In the genomic region with DNA sequence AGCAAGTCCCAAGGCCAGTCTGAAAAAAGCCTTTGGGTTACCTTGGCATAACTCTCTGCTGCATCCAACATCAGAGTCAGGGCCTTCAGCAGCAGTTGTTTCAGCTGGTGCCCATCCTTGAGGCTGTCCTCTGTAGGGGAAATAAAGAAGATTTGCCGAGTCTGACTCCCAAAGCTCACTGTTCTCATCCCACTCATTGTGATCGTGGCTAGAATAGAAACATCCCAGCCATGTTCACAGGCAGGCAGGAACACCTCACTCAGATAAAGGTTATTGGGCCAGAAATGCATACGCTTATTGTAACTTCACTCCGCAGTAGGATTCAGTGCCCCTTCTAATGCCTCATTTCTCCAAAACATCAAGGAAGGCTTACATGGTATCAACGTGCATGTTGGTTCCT, we compare ENCODE assay signal across 15 cellular contexts. TPM values are rescaled to one million over a fixed set of nuclear protein-coding genes. Genes with fewer than 3 reads are reported as not detected.
A peak's percentile ranks its signal among the peaks of the same experiment; 100 is the strongest.
DNase-seq lines count a peak whose midpoint lies in the region; ATAC-seq and TF ChIP-seq lines count a peak whose summit lies in the region.
"Had no signal": no experiment of that assay in that cellular context is flagged by ENCODE, and none has a peak within 500 bp of the region (broad histone marks: within the 10 kb centered on the region; RNA-seq: fewer than 3 reads in every experiment).

No MANE protein-coding gene starts in this region.

- H3K4me1 Mint-ChIP-seq in CD4-positive, alpha-beta T cell (ENCODE audit: low read depth) = peaks cover 7% of the 10 kb centered on the region
- peaks cover 0 to under 1% of the 10 kb centered on the region in 2 donors for H3K4me1 Mint-ChIP-seq in effector memory CD8-positive, alpha-beta T cell (ENCODE audit: low read depth in 2 of 2)
- H3K4me1 Mint-ChIP-seq in stimulated activated effector memory CD8-positive, alpha-beta T cell treated with anti-CD3 and anti-CD28 coated beads, Interleukin-12 subunit alpha, Interleukin-12 subunit beta, amount 100 ng/mL, for 72 hours = no peaks in the 10 kb centered on the region

- no TSS peak for BruUV-seq in PC-3 (replicated peaks; lab: Mats Ljungman, UMichigan)

- H3K9me3 Mint-ChIP-seq in CD4-positive, alpha-beta T cell = no peaks in the 10 kb centered on the region
- H3K9me3 Mint-ChIP-seq in effector memory CD8-positive, alpha-beta T cell = no peaks in the 10 kb centered on the region
- H3K9me3 Mint-ChIP-seq in stimulated activated effector memory CD8-positive, alpha-beta T cell treated with anti-CD3 and anti-CD28 coated beads, Interleukin-12 subunit alpha, Interleukin-12 subunit beta, amount 100 ng/mL, for 72 hours = no peaks in the 10 kb centered on the region
- H3K9me3 Mint-ChIP-seq: CD4-positive, CD25-positive, alpha-beta regulatory T cell had no signal

- peak overlapping the region; percentile 17 for H3K27ac Mint-ChIP-seq in CD4-positive, alpha-beta T cell
- peak overlapping the region; percentile 41 to 49 for H3K27ac Mint-ChIP-seq in effector memory CD8-positive, alpha-beta T cell
- peak overlapping the region; percentile 45 for H3K27ac Mint-ChIP-seq in stimulated activated effector memory CD8-positive, alpha-beta T cell treated with anti-CD3 and anti-CD28 coated beads, Interleukin-12 subunit alpha, Interleukin-12 subunit beta, amount 100 ng/mL, for 72 hours

- no peak overlapping the region for H3K4me3 Mint-ChIP-seq in CD4-positive, alpha-beta T cell
- H3K4me3 Mint-ChIP-seq in effector memory CD8-positive, alpha-beta T cell = no peak overlapping the region
- no peak overlapping the region for H3K4me3 Mint-ChIP-seq in stimulated activated effector memory CD8-positive, alpha-beta T cell treated with anti-CD3 and anti-CD28 coated beads, Interleukin-12 subunit alpha, Interleukin-12 subunit beta, amount 100 ng/mL, for 72 hours
- H3K4me3 Mint-ChIP-seq: CD4-positive, CD25-positive, alpha-beta regulatory T cell had no signal

- H3K9ac ChIP-seq in PC-3 (ENCODE audit: low read length) = no peak overlapping the region
- H3K9ac ChIP-seq: BLaER1 treated with 17β-estradiol and CSF1 and Interleukin-3, amounts not matched to agents 10 nM and 100 nM had no signal

- no peaks in the 10 kb centered on the region for H3K4me1 ChIP-seq in PC-3 (ENCODE audit: insufficient read depth, low read length)
- H3K4me1 ChIP-seq: BLaER1 treated with 17β-estradiol and CSF1 and Interleukin-3, amounts not matched to agents 10 nM and 100 nM had no signal

- TF ChIP-seq CTCF in CD4-positive, alpha-beta T cell (IDR thresholded peaks at IDR 0.05) = no peak
- no peak for TF ChIP-seq CTCF in PC-3 (conservative IDR thresholded peaks at IDR 0.05; ENCODE audit: low read depth, low read length)

- DNase-seq in CD4-positive, alpha-beta T cell = no peak
- DNase-seq in PC-3 (no peak), DMS114 treated with DMSO at 0.1 percent for 48 hours (lab: John Stamatoyannopoulos, UW; ENCODE audit: unreplicated experiment) (no peak), GM03348 (ENCODE audit: low spot score) (no peak)
- DNase-seq in effector memory CD8-positive, alpha-beta T cell = no peak
- DNase-seq in stimulated activated effector memory CD8-positive, alpha-beta T cell treated with anti-CD3 and anti-CD28 coated beads, Interleukin-12 subunit alpha, Interleukin-12 subunit beta, amount 100 ng/mL, for 72 hours (ENCODE audit: low spot score in 2 of 2) = no peak
- DNase-seq: ACHN; Calu3; CD4-positive, CD25-positive, alpha-beta regulatory T cell; DMS153; DMS79 treated with DMSO at 0.1 percent for 48 hours; EL; HCEC 1CT had no signal

- POLR2A ChIA-PET in CD4-positive, alpha-beta T cell (lab: Charles Lee) = no interaction called here
- POLR2A ChIA-PET in PC-3 (lab: Charles Lee; ENCODE audit: unreplicated experiment) = no interaction called here

- H3K4me3 ChIP-seq in PC-3 (ENCODE audit: low read length) = no peak overlapping the region
- H3K4me3 ChIP-seq: BLaER1 treated with 17β-estradiol and CSF1 and Interleukin-3, amounts not matched to agents 10 nM and 100 nM had no signal

- peaks cover 89% of the 10 kb centered on the region for H3K36me3 Mint-ChIP-seq in CD4-positive, alpha-beta T cell (ENCODE audit: low read depth)
- H3K36me3 Mint-ChIP-seq in effector memory CD8-positive, alpha-beta T cell (ENCODE audit: insufficient read depth) = peaks cover 86% of the 10 kb centered on the region
- peaks cover 100% of the 10 kb centered on the region for H3K36me3 Mint-ChIP-seq in stimulated activated effector memory CD8-positive, alpha-beta T cell treated with anti-CD3 and anti-CD28 coated beads, Interleukin-12 subunit alpha, Interleukin-12 subunit beta, amount 100 ng/mL, for 72 hours

- no peaks in the 10 kb centered on the region for H3K79me2 ChIP-seq in PC-3 (ENCODE audit: low read length)

- intact Hi-C loops in CD4-positive, alpha-beta T cell (cut with DNase I, micrococcal nuclease) = no loop called here
- intact Hi-C loops in PC-3 (cut with micrococcal nuclease) = no loop called here

- CTCF ChIA-PET in CD4-positive, alpha-beta T cell (lab: Charles Lee) = no interaction called here
- CTCF ChIA-PET in PC-3 (lab: Charles Lee) = no interaction called here

- H3F3A ChIP-seq in PC-3 (ENCODE audit: low read length, unreplicated experiment) = peaks cover 5% of the 10 kb centered on the region

- no peak overlapping the region for H2AFZ ChIP-seq in PC-3 (ENCODE audit: low read length)

- no peaks in the 10 kb centered on the region for H3K27me3 ChIP-seq in CD4-positive, alpha-beta T cell (ENCODE audit: control insufficient read depth, insufficient read depth, low read length)
- no peaks in the 10 kb centered on the region for H3K27me3 ChIP-seq in PC-3 (ENCODE audit: low read length)
- H3K27me3 ChIP-seq: BLaER1 treated with 17β-estradiol and CSF1 and Interleukin-3, amounts not matched to agents 10 nM and 100 nM had no signal

- no peaks in the 10 kb centered on the region for H3K27me3 Mint-ChIP-seq in CD4-positive, alpha-beta T cell
- no peaks in the 10 kb centered on the region for H3K27me3 Mint-ChIP-seq in effector memory CD8-positive, alpha-beta T cell
- H3K27me3 Mint-ChIP-seq: CD4-positive, CD25-positive, alpha-beta regulatory T cell had no signal

- no peak for ATAC-seq in CD4-positive, alpha-beta T cell (ENCODE audit: poor library complexity)
- ATAC-seq in PC-3 = 0 out of 2 replicates have a peak, but pooled peaks have one; percentile 8
- ATAC-seq in effector memory CD8-positive, alpha-beta T cell (replicated peaks) = no peak
- ATAC-seq in stimulated activated effector memory CD8-positive, alpha-beta T cell treated with anti-CD3 and anti-CD28 coated beads, Interleukin-12 subunit alpha, Interleukin-12 subunit beta, amount 100 ng/mL, for 72 hours = no peak
- no peak for ATAC-seq in GM21576 (IDR thresholded peaks at IDR 0.05; ENCODE audit: unreplicated experiment)

- no peaks in the 10 kb centered on the region for H4K20me1 ChIP-seq in PC-3 (ENCODE audit: low read length)

- H3K9me3 ChIP-seq in CD4-positive, alpha-beta T cell (ENCODE audit: control insufficient read depth, low read length) = no peaks in the 10 kb centered on the region
- H3K9me3 ChIP-seq in PC-3 (ENCODE audit: low read length) = no peaks in the 10 kb centered on the region

- H3K4me2 ChIP-seq in PC-3 (ENCODE audit: low read length) = no peak overlapping the region
- H3K4me2 ChIP-seq: BLaER1 treated with 17β-estradiol and CSF1 and Interleukin-3, amounts not matched to agents 10 nM and 100 nM had no signal

- no peaks in the 10 kb centered on the region for H3K9me2 ChIP-seq in PC-3 (replicated peaks; ENCODE audit: low read length)

- H3K36me3 ChIP-seq in PC-3 (ENCODE audit: low read depth, low read length) = peaks cover 56% of the 10 kb centered on the region

- no peak overlapping the region for H3K27ac ChIP-seq in CD4-positive, alpha-beta T cell (ENCODE audit: low read depth, low read length)
- no peak overlapping the region for H3K27ac ChIP-seq in PC-3 (ENCODE audit: low read length)
- H3K27ac ChIP-seq: BLaER1 treated with 17β-estradiol and CSF1 and Interleukin-3, amounts not matched to agents 10 nM and 100 nM had no signal

RNA-seq across cellular contexts. Expression of a gene that starts 29.2 kb away (rescaled TPM):
- 10 to 100 TPM; 67.6 to 69.2 TPM for total RNA-seq in CD4-positive, alpha-beta T cell
- total RNA-seq in PC-3 (2014; rRNA removed) = 38.2 and 39.0 TPM in 2 replicates
